Comparison of ENCODE assay signal across 12 cellular contexts in the genomic region with DNA sequence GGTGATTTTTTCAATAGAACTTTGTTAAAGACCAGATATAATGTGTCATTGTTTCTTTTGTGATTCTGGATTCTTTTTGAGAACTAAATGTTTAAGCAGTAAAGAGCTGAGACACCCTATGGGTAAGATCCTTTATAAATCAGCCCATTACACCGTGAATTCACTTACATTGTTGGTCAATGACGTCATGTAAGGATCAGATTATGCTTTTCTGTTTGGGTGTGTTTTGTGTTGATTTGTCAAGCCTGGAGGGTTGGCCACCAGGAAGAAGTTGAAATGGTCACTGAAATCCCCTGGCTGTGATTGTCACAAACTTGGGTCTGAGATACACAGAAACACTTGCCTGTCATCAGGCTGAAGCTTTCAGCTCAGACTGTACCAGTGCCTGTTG. TPM values are rescaled to one million over a fixed set of nuclear protein-coding genes. Genes with fewer than 3 reads are reported as not detected.
A peak's percentile ranks its signal among the peaks of the same experiment; 100 is the strongest.
DNase-seq lines count a peak whose midpoint lies in the region; ATAC-seq and TF ChIP-seq lines count a peak whose summit lies in the region.
"Had no signal": no experiment of that assay in that cellular context is flagged by ENCODE, and none has a peak within 500 bp of the region (broad histone marks: within the 10 kb centered on the region; RNA-seq: fewer than 3 reads in every experiment).

No MANE protein-coding gene starts in this region.

- H3K9me3 ChIP-seq in breast epithelium (no peaks in the 10 kb centered on the region), uterus (no peaks in the 10 kb centered on the region)

- H3K27ac ChIP-seq in breast epithelium = peak overlapping the region; percentile 65 to 69
- H3K27ac ChIP-seq in coronary artery = peak overlapping the region; percentile 85 to 91
- peak overlapping the region; percentile 26 to 39 for H3K27ac ChIP-seq in uterus
- H3K27ac ChIP-seq: foreskin keratinocyte had no signal

- peaks cover 7% of the 10 kb centered on the region for H3K36me3 Mint-ChIP-seq in MCF 10A (ENCODE audit: insufficient read depth, unreplicated experiment)

- no TSS peak for BruUV-seq in MCF 10A (replicated peaks; lab: Mats Ljungman, UMichigan)

- no peaks in the 10 kb centered on the region for H3K9me3 Mint-ChIP-seq in MCF 10A (ENCODE audit: unreplicated experiment)
- H3K9me3 Mint-ChIP-seq: activated naive CD8-positive, alpha-beta T cell treated with anti-CD3 and anti-CD28 coated beads, Interleukin-2, amount 50 U/mL, for 24 hours had no signal

- ATAC-seq in GM21447 (IDR thresholded peaks at IDR 0.05; ENCODE audit: unreplicated experiment) = no peak
- no peak for ATAC-seq in GM21381 (IDR thresholded peaks at IDR 0.05; ENCODE audit: unreplicated experiment)
- no peak for ATAC-seq in left lobe of liver
- ATAC-seq: activated naive CD8-positive, alpha-beta T cell treated with anti-CD3 and anti-CD28 coated beads, Interleukin-2, amount 50 U/mL, for 24 hours; foreskin keratinocyte had no signal

- DNase-seq in breast epithelium (ENCODE audit: low spot score in 2 of 2) (no peak), MCF 10A (ENCODE audit: unreplicated experiment) (no peak), coronary artery (ENCODE audit: low spot score) (no peak), medulla oblongata (ENCODE audit: extremely low spot score) (peak; percentile 32), uterus (no peak), left lobe of liver (ENCODE audit: low spot score) (no peak)
- DNase-seq: 8988T; activated naive CD8-positive, alpha-beta T cell treated with anti-CD3 and anti-CD28 coated beads, Interleukin-2, amount 50 U/mL, for 24 hours; stimulated activated CD4-positive, alpha-beta T cell treated with anti-CD3 and anti-CD28 coated beads, Interleukin-2, amount 100 ng/mL, for 24 hours had no signal

- H3K36me3 ChIP-seq in breast epithelium (no peaks in the 10 kb centered on the region), uterus (no peaks in the 10 kb centered on the region)

- TF ChIP-seq POLR2A in breast epithelium (IDR thresholded peaks at IDR 0.05) (no peak), uterus (IDR thresholded peaks at IDR 0.05) (no peak)

- H3K27ac Mint-ChIP-seq in MCF 10A (ENCODE audit: low read depth, unreplicated experiment) = no peak overlapping the region
- H3K27ac Mint-ChIP-seq: activated naive CD8-positive, alpha-beta T cell treated with anti-CD3 and anti-CD28 coated beads, Interleukin-2, amount 50 U/mL, for 24 hours had no signal

- H3K27me3 ChIP-seq in breast epithelium = no peaks in the 10 kb centered on the region
- no peaks in the 10 kb centered on the region for H3K27me3 ChIP-seq in uterus
- H3K27me3 ChIP-seq: foreskin keratinocyte had no signal

- no peak overlapping the region for H3K4me3 Mint-ChIP-seq in MCF 10A (ENCODE audit: unreplicated experiment)
- H3K4me3 Mint-ChIP-seq: activated naive CD8-positive, alpha-beta T cell treated with anti-CD3 and anti-CD28 coated beads, Interleukin-2, amount 50 U/mL, for 24 hours had no signal

- H3K4me1 Mint-ChIP-seq in MCF 10A (ENCODE audit: insufficient read depth, unreplicated experiment) = no peaks in the 10 kb centered on the region
- H3K4me1 Mint-ChIP-seq: activated naive CD8-positive, alpha-beta T cell treated with anti-CD3 and anti-CD28 coated beads, Interleukin-2, amount 50 U/mL, for 24 hours had no signal

- intact Hi-C loops in breast epithelium (cut with DNase I; ENCODE audit: low total_unique reads) = no loop called here
- intact Hi-C loops in MCF 10A (cut with micrococcal nuclease) = no loop called here
- intact Hi-C loops in uterus (cut with DNase I; ENCODE audit: low total_unique reads) = no loop called here

- H3K4me1 ChIP-seq in breast epithelium (no peaks in the 10 kb centered on the region), uterus (no peaks in the 10 kb centered on the region)
- H3K4me1 ChIP-seq: foreskin keratinocyte had no signal

- POLR2A ChIA-PET in MCF 10A (lab: Yijun Ruan, JAX) = no interaction called here

- no peaks in the 10 kb centered on the region for H3K27me3 Mint-ChIP-seq in MCF 10A (ENCODE audit: insufficient read depth, unreplicated experiment)
- H3K27me3 Mint-ChIP-seq: activated naive CD8-positive, alpha-beta T cell treated with anti-CD3 and anti-CD28 coated beads, Interleukin-2, amount 50 U/mL, for 24 hours had no signal

- TF ChIP-seq CTCF in breast epithelium (IDR thresholded peaks at IDR 0.05) = no peak
- no peak for TF ChIP-seq CTCF in MCF 10A (IDR thresholded peaks at IDR 0.05; ENCODE audit: unreplicated experiment)
- no peak for TF ChIP-seq CTCF in coronary artery (IDR thresholded peaks at IDR 0.05)
- no peak for TF ChIP-seq CTCF in uterus (IDR thresholded peaks at IDR 0.05)

- H3K4me3 ChIP-seq in breast epithelium (no peak overlapping the region), coronary artery (peak overlapping the region; percentile 32), uterus (no peak overlapping the region)

- CTCF ChIA-PET in MCF 10A (lab: Yijun Ruan, JAX) = no interaction called here

RNA-seq across cellular contexts. Expression of a gene that starts 7.0 kb away (rescaled TPM):
- under 1 TPM; 0.48 to 0.98 (median 0.88) TPM for total RNA-seq in breast epithelium
- not detected in 2 replicates for total RNA-seq in MCF 10A (2022)
- total RNA-seq in uterus = under 1 TPM in 2 of 4 donors, not detected in 2; 0.26 to 0.30 TPM
- total RNA-seq in left lobe of liver = 1.9 TPM
- total RNA-seq: foreskin keratinocyte had no signal

Comparison
In these comparisons a context has a peak if more than half of its experiments do, and no peak if none do; other contexts are left out.
1. H3K27ac ChIP-seq: peak in every context shown above with its lines; median percentile 88 in coronary artery; 67 in breast epithelium; 32 in uterus.